In the genomic region with DNA sequence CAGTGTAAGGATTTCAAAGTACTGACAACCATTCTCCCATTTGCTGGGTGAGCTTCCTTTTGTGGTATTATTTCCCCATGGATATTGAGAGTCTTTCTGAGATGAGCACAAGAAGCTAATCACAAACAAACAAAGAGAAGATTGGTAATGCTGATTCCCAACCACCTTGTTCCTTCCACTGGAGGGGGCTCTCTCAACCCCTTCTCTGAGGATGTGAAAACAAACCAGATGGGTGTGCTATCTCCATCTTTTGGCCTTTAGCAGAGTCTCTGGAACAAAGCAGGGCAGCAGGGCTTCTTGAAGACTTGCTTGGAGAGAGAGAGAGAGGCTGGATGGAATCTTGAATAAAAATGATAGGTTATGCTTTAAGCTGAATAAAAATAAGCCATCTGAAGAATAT, we compare ENCODE assay signal across 11 cellular contexts.
DNase-seq lines count a peak whose midpoint lies in the region; ATAC-seq and TF ChIP-seq lines count a peak whose summit lies in the region.
"Had no signal": no experiment of that assay in that cellular context is flagged by ENCODE, and none has a peak within 500 bp of the region (broad histone marks: within the 10 kb centered on the region; RNA-seq: fewer than 3 reads in every experiment).

No MANE protein-coding gene starts in this region.

- peak in 1 of 8 donors; percentile 77 for ATAC-seq in heart right ventricle
- ATAC-seq in Right ventricle myocardium inferior: no peak

- intact Hi-C loops in heart right ventricle (cut with DNase I) (no loop called here), Right ventricle myocardium inferior (cut with DNase I) (no loop called here), prostate gland (cut with DNase I) (no loop called here)

- DNase-seq in heart right ventricle: no peak
- no peak for DNase-seq in Right ventricle myocardium inferior (ENCODE audit: missing footprints)
- peak; percentile 70 for DNase-seq in NT2/D1 (ENCODE audit: low read depth, low spot score)
- DNase-seq in foreskin melanocyte: peak; percentile 48
- no peak for DNase-seq in type B pancreatic cell (ENCODE audit: extremely low spot score, unreplicated experiment)
- DNase-seq in prostate gland (ENCODE audit: low spot score): no peak
- no peak for DNase-seq in central memory CD4-positive, alpha-beta T cell
- no peak for DNase-seq in mesenteric fat pad (ENCODE audit: low spot score)
- DNase-seq: activated CD8-positive, alpha-beta memory T cell treated with anti-CD3 and anti-CD28 coated beads, Interleukin-2, amount 50 U/mL, for 4 hours; NCI-H226; stimulated activated CD4-positive, alpha-beta T cell treated with anti-CD3 and anti-CD28 coated beads, Interleukin-15, amount 100 ng/mL, for 24 hours had no signal

- H3K36me3 ChIP-seq in heart right ventricle (no peaks in the 10 kb centered on the region), NT2/D1 (ENCODE audit: insufficient read depth, insufficient read length, low read length) (no peaks in the 10 kb centered on the region), prostate gland (no peaks in the 10 kb centered on the region)

- H3K27me3 ChIP-seq in heart right ventricle (no peaks in the 10 kb centered on the region), NT2/D1 (ENCODE audit: insufficient read depth, insufficient read length) (no peaks in the 10 kb centered on the region), prostate gland (replicated peaks; ENCODE audit: insufficient read depth) (peaks cover 3% of the 10 kb centered on the region)

- no peak overlapping the region for H3K27ac ChIP-seq in heart right ventricle
- no peak overlapping the region for H3K27ac ChIP-seq in prostate gland

- no peaks in the 10 kb centered on the region for H3K27me3 Mint-ChIP-seq in type B pancreatic cell

- no peak overlapping the region for H3K4me3 Mint-ChIP-seq in type B pancreatic cell

- no peak for TF ChIP-seq POLR2A in prostate gland (IDR thresholded peaks at IDR 0.05)

- peaks cover 18% of the 10 kb centered on the region for H3K4me1 Mint-ChIP-seq in type B pancreatic cell (ENCODE audit: unreplicated experiment)

- H3K4me3 ChIP-seq in heart right ventricle (peak overlapping the region in 1 of 10 donors; percentile 37), NT2/D1 (ENCODE audit: insufficient read length, low read depth) (no peak overlapping the region), prostate gland (no peak overlapping the region)

- H3K4me1 ChIP-seq in heart right ventricle (peaks cover 0 to 16% (median 11%) of the 10 kb centered on the region in 9 donors), NT2/D1 (ENCODE audit: insufficient read depth, insufficient read length) (no peaks in the 10 kb centered on the region), prostate gland (replicated peaks) (no peaks in the 10 kb centered on the region)

- H3K9me3 ChIP-seq in heart right ventricle (no peaks in the 10 kb centered on the region), NT2/D1 (ENCODE audit: insufficient read depth, low read length) (no peaks in the 10 kb centered on the region), prostate gland (no peaks in the 10 kb centered on the region)

- H3K9ac ChIP-seq in NT2/D1 (ENCODE audit: insufficient read length, low read depth): no peak overlapping the region

- peak overlapping the region; percentile 29 for H3K27ac Mint-ChIP-seq in type B pancreatic cell

- H3K9me3 Mint-ChIP-seq in type B pancreatic cell: no peaks in the 10 kb centered on the region

- TF ChIP-seq CTCF in heart right ventricle (IDR thresholded peaks at IDR 0.05): peak in 5 of 9 donors; percentile 13 to 52 (median 29)
- TF ChIP-seq CTCF in type B pancreatic cell (conservative IDR thresholded peaks at IDR 0.05): peak; percentile 70
- TF ChIP-seq CTCF in prostate gland (IDR thresholded peaks at IDR 0.05): no peak

- no peaks in the 10 kb centered on the region for H3K36me3 Mint-ChIP-seq in type B pancreatic cell

Comparison
In these comparisons a context has a peak if more than half of its experiments do, and no peak if none do; other contexts are left out.
1. DNase-seq: peak in NT2/D1 (single experiment) and foreskin melanocyte (single experiment); none in heart right ventricle (0 of 2), Right ventricle myocardium inferior (single experiment), type B pancreatic cell (single experiment), prostate gland (single experiment), central memory CD4-positive, alpha-beta T cell (single experiment) and mesenteric fat pad (single experiment).
2. CTCF ChIP-seq: peak in heart right ventricle (5 of 9) and type B pancreatic cell (single experiment); none in prostate gland (0 of 4).